In genomic region chr11:93322207-93322606, GRCh38 we compare ENCODE assay signal across 30 cellular contexts. TPM values are rescaled to one million over a fixed set of nuclear protein-coding genes. Genes with fewer than 3 reads are reported as not detected.
"Had no signal": no experiment of that assay in that cellular context is flagged by ENCODE, and none has a peak within 500 bp of the region (broad histone marks: within the 10 kb centered on the region; RNA-seq: fewer than 3 reads in every experiment).

No MANE protein-coding gene starts in this region.

- H3K4me1 ChIP-seq: stomach, suprapubic skin, thyroid gland, tibial artery, tibial nerve, transverse colon, upper lobe of left lung, upper lobe of right lung, uterus, vagina had no signal

- ATAC-seq: stimulated activated effector memory CD8-positive, alpha-beta T cell treated with anti-CD3 and anti-CD28 coated beads, Interleukin-12 subunit alpha, Interleukin-12 subunit beta, amount 100 ng/mL, for 72 hours; stimulated activated memory B cell treated with anti-CD40 and anti-IgM and Interleukin-4, amounts not matched to agents 10 μg/mL and 1 μg/mL and 100 μg/mL, for 72 hours; stimulated activated naive B cell treated with anti-CD40 and anti-IgM and Interleukin-4, amounts not matched to agents 10 μg/mL and 1 μg/mL and 100 μg/mL, for 72 hours; stimulated activated naive CD8-positive, alpha-beta T cell treated with anti-CD3 and anti-CD28 coated beads, Interleukin-15, amount 100 ng/mL, for 72 hours; stimulated activated naive CD8-positive, alpha-beta T cell treated with anti-CD3 and anti-CD28 coated beads, Interleukin-15, Interleukin-2, amounts not matched to agents 100 U/mL and 50 U/mL, for 24 hours; upper lobe of right lung had no signal

- H3K36me3 ChIP-seq: stomach, suprapubic skin, thoracic aorta, thyroid gland, tibial artery, tibial nerve, transverse colon, upper lobe of left lung, upper lobe of right lung, uterus, vagina had no signal

- H3K4me3 ChIP-seq: stomach, suprapubic skin, testis, thoracic aorta, thyroid gland, tibial artery, tibial nerve, transverse colon, upper lobe of left lung, upper lobe of right lung, uterus, vagina had no signal

- H3K9me3 ChIP-seq: testis, thyroid gland, upper lobe of right lung, uterus, vagina had no signal

- H3K27me3 ChIP-seq: stomach, suprapubic skin, testis, thyroid gland, tibial artery, tibial nerve, transverse colon, upper lobe of left lung, upper lobe of right lung, uterus, vagina had no signal

- FAIRE-seq: urothelium cell line had no signal

- DNase-seq: stimulated activated CD4-positive, alpha-beta T cell treated with anti-CD3 and anti-CD28 coated beads, Interleukin-2, amount 100 ng/mL, for 48 hours; stimulated activated CD4-positive, alpha-beta T cell treated with anti-CD3 and anti-CD28 coated beads, Interleukin-4, amount 100 ng/mL, for 1 hour; stimulated activated CD4-positive, alpha-beta T cell treated with anti-CD3 and anti-CD28 coated beads, Interleukin-4, amount 100 ng/mL, for 24 hours; stimulated activated CD4-positive, alpha-beta T cell treated with anti-CD3 and anti-CD28 coated beads, Interleukin-4, amount 100 ng/mL, for 4 hours; stimulated activated CD8-positive, alpha-beta memory T cell treated with anti-CD3 and anti-CD28 coated beads, Interleukin-4, amount 100 ng/mL, for 48 hours; stimulated activated naive B cell treated with anti-CD40 and anti-IgM and Interleukin-4, amounts not matched to agents 10 μg/mL and 1 μg/mL and 100 μg/mL, for 72 hours; stimulated activated naive CD4-positive, alpha-beta T cell; stimulated activated naive CD4-positive, alpha-beta T cell treated with Interleukin-2 at 50 U/mL for 16 hours; stimulated activated naive CD8-positive, alpha-beta T cell treated with anti-CD3 and anti-CD28 coated beads, Interleukin-15, amount 100 ng/mL, for 72 hours; stimulated activated naive CD8-positive, alpha-beta T cell treated with anti-CD3 and anti-CD28 coated beads, Interleukin-15, Interleukin-2, amounts not matched to agents 100 U/mL and 50 U/mL, for 24 hours; stomach; substantia nigra; testis; thyroid gland; tibial artery; transverse colon; trophoblast cell; upper lobe of left lung; upper lobe of right lung; uterus had no signal

- H3K27ac ChIP-seq: stomach, suprapubic skin, testis, thoracic aorta, thyroid gland, tibial artery, tibial nerve, transverse colon, upper lobe of left lung, upper lobe of right lung, uterus, vagina had no signal

RNA-seq across cellular contexts. Expression of gene DEUP1, which starts 8.3 kb away (rescaled TPM):
- total RNA-seq: stomach, subcutaneous adipose tissue, suprapubic skin, thoracic aorta, transverse colon, upper lobe of right lung, ureter, vagina had no signal
- polyA plus RNA-seq: stomach, urinary bladder had no signal
